In genomic region chr16:28597692-28598261, GRCh38 we compare ENCODE assay signal across 10 cellular contexts. TPM values are rescaled to one million over a fixed set of nuclear protein-coding genes. Genes with fewer than 3 reads are reported as not detected.
A peak's percentile ranks its signal among the peaks of the same experiment; 100 is the strongest.
DNase-seq lines count a peak whose midpoint lies in the region; ATAC-seq and TF ChIP-seq lines count a peak whose summit lies in the region.
"Had no signal": no experiment of that assay in that cellular context is flagged by ENCODE, and none has a peak within 500 bp of the region (broad histone marks: within the 10 kb centered on the region; RNA-seq: fewer than 3 reads in every experiment).

No MANE protein-coding gene starts in this region.

- intact Hi-C loops in A673 (cut with micrococcal nuclease; ENCODE audit: unreplicated experiment), result no loop called here

- no peak for ATAC-seq in HG03039 (IDR thresholded peaks at IDR 0.05; ENCODE audit: unreplicated experiment)

- H3K4me3 ChIP-seq in A673 (ENCODE audit: low read depth, low read length, poor library complexity, severe bottlenecking) (no peak overlapping the region), HEK293 (ENCODE audit: low read depth, low read length) (no peak overlapping the region), NT2/D1 (ENCODE audit: insufficient read length, low read depth) (no peak overlapping the region)

- peak overlapping the region; percentile 50 for H3K9ac ChIP-seq in NT2/D1 (ENCODE audit: insufficient read length, low read depth)

- H3K27me3 ChIP-seq in A673 (replicated peaks; ENCODE audit: insufficient read depth, low read depth, low read length, poor library complexity) (no peaks in the 10 kb centered on the region), NT2/D1 (ENCODE audit: insufficient read depth, insufficient read length) (no peaks in the 10 kb centered on the region)

- TF ChIP-seq CTCF in A673 (conservative IDR thresholded peaks at IDR 0.05; ENCODE audit: low read depth, low read length) (no peak), HEK293 (tag by site-specific recombination; IDR thresholded peaks at IDR 0.05) (no peak), GM10248 (IDR thresholded peaks at IDR 0.05; ENCODE audit: control extremely low read depth, extremely low read depth, low read depth, missing control alignments) (no peak)

- no peaks in the 10 kb centered on the region for H3K9me3 ChIP-seq in A673 (ENCODE audit: low read depth, low read length, poor library complexity, severe bottlenecking)
- H3K9me3 ChIP-seq in HEK293 (ENCODE audit: control insufficient read depth, insufficient read depth, low read depth, low read length), result no peaks in the 10 kb centered on the region
- H3K9me3 ChIP-seq in NT2/D1 (ENCODE audit: insufficient read depth, low read length), result no peaks in the 10 kb centered on the region

- POLR2A ChIA-PET in A673 (lab: Charles Lee; ENCODE audit: low non-redundant PET), result interaction anchor here (0.6 kb wide), 1 partner anchor 25 kb away, joined by 3 read pairs; no protein-coding TSS in a partner anchor
- POLR2A ChIA-PET in HEK293 (lab: Yijun Ruan, JAX), result no interaction called here
- POLR2A ChIA-PET in GM10248 (lab: Yijun Ruan, JAX), result no interaction called here

- CTCF ChIA-PET in A673 (lab: Charles Lee), result interaction anchor here (0.6 kb wide), 1 partner anchor 276 kb away, joined by 3 read pairs; no protein-coding TSS in a partner anchor
- CTCF ChIA-PET in HEK293 (lab: Yijun Ruan, JAX), result interaction anchor here (0.6 kb wide), 1 partner anchor 326 kb away, joined by 3 read pairs; no protein-coding TSS in a partner anchor
- CTCF ChIA-PET in GM10248 (lab: Yijun Ruan, JAX), result no interaction called here

- H3K36me3 ChIP-seq in A673 (ENCODE audit: insufficient read depth, low read length, poor library complexity, severe bottlenecking) (no peaks in the 10 kb centered on the region), HEK293 (ENCODE audit: control insufficient read depth in 2 of 2, insufficient read depth in 1 of 2, low read length in 2 of 2) (no peaks in the 10 kb centered on the region), NT2/D1 (ENCODE audit: insufficient read depth, insufficient read length, low read length) (peaks cover 7% of the 10 kb centered on the region)

- H3K4me1 ChIP-seq in A673 (ENCODE audit: insufficient read depth, low read length, poor library complexity, severe bottlenecking), result peaks cover 6% of the 10 kb centered on the region
- no peaks in the 10 kb centered on the region for H3K4me1 ChIP-seq in HEK293 (ENCODE audit: control insufficient read depth, insufficient read depth, low read length)
- peaks cover 9% of the 10 kb centered on the region for H3K4me1 ChIP-seq in NT2/D1 (ENCODE audit: insufficient read depth, insufficient read length)

- BruUV-seq in A673 (replicated peaks; lab: Mats Ljungman, UMichigan), result no TSS peak

- DNase-seq in A673 (ENCODE audit: low spot score) (peak; percentile 45), NT2/D1 (ENCODE audit: low read depth, low spot score) (peak; percentile 68), iPS-NIHi11 (ENCODE audit: low spot score) (peak; percentile 80), C1 segment of cervical spinal cord (lab: John Stamatoyannopoulos, UW) (no peak), GM10248 (ENCODE audit: extremely low spot score) (no peak)
- DNase-seq in activated naive CD4-positive, alpha-beta T cell (lab: John Stamatoyannopoulos, UW), result no peak

- H3K27ac ChIP-seq in A673 (ENCODE audit: low read depth, low read length, poor library complexity, severe bottlenecking), result no peak overlapping the region
- H3K27ac ChIP-seq in HEK293 (ENCODE audit: extremely low read depth, low read depth, low read length), result no peak overlapping the region

TF ChIP-seq in HEK293, 187 proteins besides CTCF, POLR2A, EP300 and RAD21:
- TF ChIP-seq ZNF529 (tag by site-specific recombination; IDR thresholded peaks at IDR 0.05; ENCODE audit: insufficient replicate concordance), result no peak
- TF ChIP-seq ZNF514 (tag by site-specific recombination; IDR thresholded peaks at IDR 0.05), result no peak
- peak; percentile 41; the same call in 1 of the 2 replicates for TF ChIP-seq ZIC2 (tag by site-specific recombination; IDR thresholded peaks at IDR 0.05)
- TF ChIP-seq ZNF843 (tag by site-specific recombination; IDR thresholded peaks at IDR 0.05), result no peak
- no peak for TF ChIP-seq ZSCAN18 (tag by site-specific recombination; IDR thresholded peaks at IDR 0.05)
- no peak for TF ChIP-seq ZNF747 (tag by site-specific recombination; IDR thresholded peaks at IDR 0.05)
- TF ChIP-seq ZNF280C (tag by site-specific recombination; IDR thresholded peaks at IDR 0.05), result no peak

RNA-seq across cellular contexts. Expression of gene SULT1A2, which starts 0.9 kb away (rescaled TPM):
- 1.6 and 2.7 TPM in 2 replicates for total RNA-seq in A673 (2021)
- total RNA-seq: lung microvascular endothelial cell had no signal

RNA-seq across cellular contexts. Expression of gene SULT1A1, which starts 12.1 kb away (rescaled TPM):
- total RNA-seq in A673 (2021), result 8.9 and 10.8 TPM in 2 replicates

RNA-seq across cellular contexts. Expression of gene NPIPB8, which starts 40.1 kb away (rescaled TPM):
- not detected in 2 replicates for total RNA-seq in A673 (2021)
- total RNA-seq: H1 had no signal

RNA-seq across cellular contexts. Expression of gene SGF29, which starts 44.1 kb away (rescaled TPM):
- total RNA-seq in A673 (2021), result 35.2 and 42.3 TPM in 2 replicates

RNA-seq across cellular contexts. Expression of gene NUPR1, which starts 59.0 kb away (rescaled TPM):
- total RNA-seq in A673 (2021), result 0.19 and 0.76 TPM in 2 replicates

Comparison
In these comparisons a context has a peak if more than half of its experiments do, and no peak if none do; other contexts are left out.
1. DNase-seq: peak in A673 (single experiment), NT2/D1 (single experiment) and iPS-NIHi11 (single experiment); none in activated naive CD4-positive, alpha-beta T cell (0 of 4), C1 segment of cervical spinal cord (0 of 14) and GM10248 (single experiment).